ENCODE assay signal across 18 cellular contexts in the genomic region with DNA sequence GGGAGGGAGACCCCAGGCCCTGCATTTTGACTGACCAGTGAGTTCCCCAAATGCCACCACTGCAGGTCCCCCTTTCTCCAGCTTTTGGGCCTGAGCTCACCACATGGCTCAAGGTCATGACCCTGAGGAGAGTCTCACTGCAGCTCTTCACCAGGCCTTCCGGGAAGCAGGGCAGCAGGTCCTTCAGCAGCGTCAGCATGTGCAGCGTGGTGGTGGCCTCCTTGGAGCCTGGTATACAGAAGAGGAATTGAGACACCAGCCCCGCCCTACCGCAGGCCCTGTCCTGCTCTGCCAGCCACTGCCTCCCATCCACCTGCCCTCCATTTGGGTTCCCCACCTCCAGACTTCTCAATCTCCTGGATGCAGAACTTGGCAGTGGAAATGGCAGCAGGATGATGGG.
"Had no signal": no experiment of that assay in that cellular context is flagged by ENCODE, and none has a peak within 500 bp of the region (broad histone marks: within the 10 kb centered on the region; RNA-seq: fewer than 3 reads in every experiment).

No MANE protein-coding gene starts in this region.

- H3K4me1 Mint-ChIP-seq: activated B cell treated with CpG ODN at 0.5 μM for 24 hours; activated CD4-positive, alpha-beta T cell treated with anti-CD3 and anti-CD28 coated beads, Interleukin-2, amount 10 ng/mL, durations not matched to agents 24 days and 14 days; neural crest cell; stimulated activated effector memory CD8-positive, alpha-beta T cell treated with anti-CD3 and anti-CD28 coated beads, Interleukin-12 subunit alpha, Interleukin-12 subunit beta, amount 100 ng/mL, for 72 hours had no signal

- H3K27ac ChIP-seq: dorsolateral prefrontal cortex, esophagus muscularis mucosa, parathyroid adenoma, tibial artery had no signal

- H3K4me3 Mint-ChIP-seq: activated B cell treated with CpG ODN at 0.5 μM for 24 hours; activated CD4-positive, alpha-beta T cell treated with anti-CD3 and anti-CD28 coated beads, Interleukin-2, amount 10 ng/mL, durations not matched to agents 24 days and 14 days; neural crest cell; stimulated activated effector memory CD8-positive, alpha-beta T cell treated with anti-CD3 and anti-CD28 coated beads, Interleukin-12 subunit alpha, Interleukin-12 subunit beta, amount 100 ng/mL, for 72 hours had no signal

- H3K79me2 ChIP-seq: parathyroid adenoma had no signal

- H3K27ac Mint-ChIP-seq: activated B cell treated with CpG ODN at 0.5 μM for 24 hours; activated CD4-positive, alpha-beta T cell treated with anti-CD3 and anti-CD28 coated beads, Interleukin-2, amount 10 ng/mL, durations not matched to agents 24 days and 14 days; stimulated activated effector memory CD8-positive, alpha-beta T cell treated with anti-CD3 and anti-CD28 coated beads, Interleukin-12 subunit alpha, Interleukin-12 subunit beta, amount 100 ng/mL, for 72 hours had no signal

- H3K27me3 ChIP-seq: dorsolateral prefrontal cortex, esophagus muscularis mucosa, tibial artery had no signal

- H3K4me1 ChIP-seq: parathyroid adenoma, tibial artery had no signal

- ATAC-seq: activated naive CD4-positive, alpha-beta T cell treated with anti-CD3 and anti-CD28 coated beads, Interleukin-2, amount 50 U/mL, for 72 hours; left colon; stimulated activated effector memory CD8-positive, alpha-beta T cell treated with anti-CD3 and anti-CD28 coated beads, Interleukin-12 subunit alpha, Interleukin-12 subunit beta, amount 100 ng/mL, for 72 hours had no signal

- H3K9ac ChIP-seq: parathyroid adenoma, SK-N-SH had no signal

- H3K9me3 Mint-ChIP-seq: activated B cell treated with CpG ODN at 0.5 μM for 24 hours; activated CD4-positive, alpha-beta T cell treated with anti-CD3 and anti-CD28 coated beads, Interleukin-2, amount 10 ng/mL, durations not matched to agents 24 days and 14 days; activated naive CD4-positive, alpha-beta T cell treated with anti-CD3 and anti-CD28 coated beads, Interleukin-2, amount 50 U/mL, for 72 hours; neural crest cell; stimulated activated effector memory CD8-positive, alpha-beta T cell treated with anti-CD3 and anti-CD28 coated beads, Interleukin-12 subunit alpha, Interleukin-12 subunit beta, amount 100 ng/mL, for 72 hours had no signal

- H2AFZ ChIP-seq: parathyroid adenoma had no signal

- H3K4me2 ChIP-seq: SK-N-SH had no signal

- DNase-seq: activated B cell treated with CpG ODN at 0.5 μM for 24 hours; activated CD4-positive, alpha-beta T cell treated with anti-CD3 and anti-CD28 coated beads, Interleukin-2, amount 10 ng/mL, durations not matched to agents 24 days and 14 days; activated effector memory CD4-positive, alpha-beta T cell treated with anti-CD3 and anti-CD28 coated beads, Interleukin-2, amount 50 U/mL, for 16 hours; activated T-cell treated with anti-CD3 and anti-CD28 coated beads, Interleukin-2, amount 50 U/mL, for 1 hour; anterior cingulate cortex; dorsolateral prefrontal cortex; left colon; mesendoderm; retina; SK-N-SH; small intestine had no signal

- H3K4me3 ChIP-seq: dorsolateral prefrontal cortex, esophagus muscularis mucosa, tibial artery had no signal

- H3K27me3 Mint-ChIP-seq: activated B cell treated with CpG ODN at 0.5 μM for 24 hours; activated CD4-positive, alpha-beta T cell treated with anti-CD3 and anti-CD28 coated beads, Interleukin-2, amount 10 ng/mL, durations not matched to agents 24 days and 14 days had no signal

- FAIRE-seq: endometrium, small intestine had no signal

- H3K9me3 ChIP-seq: esophagus muscularis mucosa, SK-N-SH, tibial artery had no signal
